In genomic region chrX:67614006-67614405, GRCh38 we compare ENCODE assay signal across 19 cellular contexts.
DNase-seq lines count a peak whose midpoint lies in the region; ATAC-seq and TF ChIP-seq lines count a peak whose summit lies in the region.
"Had no signal": no experiment of that assay in that cellular context is flagged by ENCODE, and none has a peak within 500 bp of the region (broad histone marks: within the 10 kb centered on the region; RNA-seq: fewer than 3 reads in every experiment).

No MANE protein-coding gene starts in this region.

- H3K79me2 ChIP-seq in mammary epithelial cell (ENCODE audit: insufficient read depth, low read length) = no peaks in the 10 kb centered on the region

- no peak overlapping the region for H2AFZ ChIP-seq in mammary epithelial cell (ENCODE audit: low read depth, low read length)

- H3K9me3 ChIP-seq in mammary epithelial cell (replicated peaks; ENCODE audit: insufficient read depth, low read length) (peaks cover 3% of the 10 kb centered on the region), prostate gland (no peaks in the 10 kb centered on the region), tibial nerve (peaks cover 0 to 18% (median 0%) of the 10 kb centered on the region in 4 donors)

- no peaks in the 10 kb centered on the region for H3K27me3 Mint-ChIP-seq in MCF 10A (ENCODE audit: insufficient read depth, unreplicated experiment)

- H3K36me3 Mint-ChIP-seq in MCF 10A (ENCODE audit: insufficient read depth, unreplicated experiment) = no peaks in the 10 kb centered on the region
- H3K36me3 Mint-ChIP-seq: CD8-positive, alpha-beta memory T cell had no signal

- no peak overlapping the region for H3K4me3 ChIP-seq in mammary epithelial cell (replicated peaks in 1 of 3; ENCODE audit: insufficient read depth in 1 of 3, low read depth in 2 of 3, low read length in 3 of 3)
- H3K4me3 ChIP-seq in prostate gland = no peak overlapping the region
- no peak overlapping the region for H3K4me3 ChIP-seq in tibial nerve
- H3K4me3 ChIP-seq: BLaER1 treated with 17β-estradiol and CSF1 and Interleukin-3, amounts not matched to agents 10 nM and 100 nM had no signal

- H4K20me1 ChIP-seq in mammary epithelial cell (ENCODE audit: insufficient read depth, low read length) = no peaks in the 10 kb centered on the region
- H4K20me1 ChIP-seq: BLaER1 treated with 17β-estradiol and CSF1 and Interleukin-3, amounts not matched to agents 10 nM and 100 nM had no signal

- H3K4me2 ChIP-seq in mammary epithelial cell (ENCODE audit: insufficient read depth, low read depth, low read length) = no peak overlapping the region
- H3K4me2 ChIP-seq: BLaER1 treated with 17β-estradiol and CSF1 and Interleukin-3, amounts not matched to agents 10 nM and 100 nM; KMS-11 had no signal

- H3K9ac ChIP-seq in mammary epithelial cell (ENCODE audit: insufficient read depth, low read length) = no peak overlapping the region
- H3K9ac ChIP-seq: BLaER1 treated with 17β-estradiol and CSF1 and Interleukin-3, amounts not matched to agents 10 nM and 100 nM; KMS-11 had no signal

- dilution Hi-C loops in mammary epithelial cell (cut with HindIII; ENCODE audit: low sequenced_read_pairs) = no loop called here

- BruUV-seq in MCF 10A (replicated peaks; lab: Mats Ljungman, UMichigan) (no TSS peak), mammary epithelial cell (replicated peaks; lab: Mats Ljungman, UMichigan) (no TSS peak)

- H3K27me3 ChIP-seq in mammary epithelial cell (ENCODE audit: insufficient read depth, low read length) = no peaks in the 10 kb centered on the region
- H3K27me3 ChIP-seq in prostate gland (replicated peaks; ENCODE audit: insufficient read depth) = no peaks in the 10 kb centered on the region
- no peaks in the 10 kb centered on the region for H3K27me3 ChIP-seq in tibial nerve
- H3K27me3 ChIP-seq: BLaER1 treated with 17β-estradiol and CSF1 and Interleukin-3, amounts not matched to agents 10 nM and 100 nM had no signal

- CTCF ChIA-PET in MCF 10A (lab: Yijun Ruan, JAX) = no interaction called here
- CTCF ChIA-PET in mammary epithelial cell (lab: Charles Lee; ENCODE audit: low non-redundant PET) = no interaction called here

- H3K27ac Mint-ChIP-seq in MCF 10A (ENCODE audit: low read depth, unreplicated experiment) = peak overlapping the region; percentile 87
- H3K27ac Mint-ChIP-seq: CD8-positive, alpha-beta memory T cell had no signal

- in situ Hi-C loops in mammary epithelial cell (cut with MboI; ENCODE audit: low sequenced_read_pairs in 2 of 2) = no loop called here

- H3K9me3 Mint-ChIP-seq in MCF 10A (ENCODE audit: unreplicated experiment) = peaks cover 9% of the 10 kb centered on the region

- no peak overlapping the region for H3K27ac ChIP-seq in mammary epithelial cell (ENCODE audit: insufficient read depth, low read depth, low read length)
- no peak overlapping the region for H3K27ac ChIP-seq in prostate gland
- no peak overlapping the region for H3K27ac ChIP-seq in tibial nerve
- H3K27ac ChIP-seq: BLaER1 treated with 17β-estradiol and CSF1 and Interleukin-3, amounts not matched to agents 10 nM and 100 nM; KMS-11 had no signal

- H3K36me3 ChIP-seq in mammary epithelial cell (ENCODE audit: insufficient read depth, low read length) (no peaks in the 10 kb centered on the region), prostate gland (no peaks in the 10 kb centered on the region), tibial nerve (no peaks in the 10 kb centered on the region)

- POLR2A ChIA-PET in MCF 10A (lab: Yijun Ruan, JAX) = no interaction called here

- H3K4me1 ChIP-seq in mammary epithelial cell (ENCODE audit: insufficient read depth, low read length) (peaks cover 10% of the 10 kb centered on the region), prostate gland (replicated peaks) (no peaks in the 10 kb centered on the region), tibial nerve (no peaks in the 10 kb centered on the region)

- H3K4me1 Mint-ChIP-seq in MCF 10A (ENCODE audit: insufficient read depth, unreplicated experiment) = peaks cover 1% of the 10 kb centered on the region
- H3K4me1 Mint-ChIP-seq: CD8-positive, alpha-beta memory T cell had no signal

- H3K4me3 Mint-ChIP-seq in MCF 10A (ENCODE audit: unreplicated experiment) = no peak overlapping the region
- H3K4me3 Mint-ChIP-seq: CD8-positive, alpha-beta memory T cell had no signal

- ATAC-seq in GM21576 (IDR thresholded peaks at IDR 0.05; ENCODE audit: unreplicated experiment) = no peak
- ATAC-seq: Panc1, Right ventricle myocardium inferior had no signal

- 90% methylated on average over 1 of the region's 2 CpGs for WGBS in mammary epithelial cell (ENCODE audit: low coverage, missing lambda C conversion rate)
- WGBS in prostate gland = 68% methylated on average over 2 of the region's 2 CpGs
- 60 to 77% methylated on average over 2 of the region's 2 CpGs for WGBS in tibial nerve, 2 donors

- DNase-seq in MCF 10A (ENCODE audit: unreplicated experiment) (no peak), mammary epithelial cell (no peak), astrocyte of the hippocampus (ENCODE audit: low read depth, low spot score) (peak; percentile 19), iris pigment epithelial cell (ENCODE audit: low read depth) (peak; percentile 47), prostate gland (ENCODE audit: low spot score) (no peak), tibial nerve (ENCODE audit: low spot score in 2 of 2) (no peak), NCI-H1417 (lab: John Stamatoyannopoulos, UW) (no peak)
- DNase-seq: 8988T; CD8-positive, alpha-beta memory T cell; DMS79; MM.1S; NCI-H1092 treated with DMSO at 0.1 percent for 48 hours; NCI-H1694; NCI-H510A treated with DMSO at 0.1 percent for 48 hours had no signal

- TF ChIP-seq EP300 in tibial nerve (IDR thresholded peaks at IDR 0.05) = no peak

- intact Hi-C loops in MCF 10A (cut with micrococcal nuclease) (no loop called here), mammary epithelial cell (cut with micrococcal nuclease) (no loop called here), prostate gland (cut with DNase I) (no loop called here)

- TF ChIP-seq POLR2A in prostate gland (IDR thresholded peaks at IDR 0.05) = no peak
- no peak for TF ChIP-seq POLR2A in tibial nerve (IDR thresholded peaks at IDR 0.05)

- TF ChIP-seq CTCF in MCF 10A (IDR thresholded peaks at IDR 0.05; ENCODE audit: unreplicated experiment) (no peak), mammary epithelial cell (conservative IDR thresholded peaks at IDR 0.05 in 1 of 2, IDR thresholded peaks at IDR 0.05 in 1 of 2; ENCODE audit: extremely low read depth in 1 of 2, insufficient read depth in 1 of 2, low read depth in 1 of 2, low read length in 2 of 2) (no peak), prostate gland (IDR thresholded peaks at IDR 0.05) (no peak), tibial nerve (IDR thresholded peaks at IDR 0.05) (no peak)

Comparison
In these comparisons a context has a peak if more than half of its experiments do, and no peak if none do; other contexts are left out.
1. DNase-seq: peak in astrocyte of the hippocampus (single experiment) and iris pigment epithelial cell (single experiment); none in MCF 10A (single experiment), mammary epithelial cell (single experiment), prostate gland (single experiment), tibial nerve (0 of 2) and NCI-H1417 (0 of 3).